In the genomic region with DNA sequence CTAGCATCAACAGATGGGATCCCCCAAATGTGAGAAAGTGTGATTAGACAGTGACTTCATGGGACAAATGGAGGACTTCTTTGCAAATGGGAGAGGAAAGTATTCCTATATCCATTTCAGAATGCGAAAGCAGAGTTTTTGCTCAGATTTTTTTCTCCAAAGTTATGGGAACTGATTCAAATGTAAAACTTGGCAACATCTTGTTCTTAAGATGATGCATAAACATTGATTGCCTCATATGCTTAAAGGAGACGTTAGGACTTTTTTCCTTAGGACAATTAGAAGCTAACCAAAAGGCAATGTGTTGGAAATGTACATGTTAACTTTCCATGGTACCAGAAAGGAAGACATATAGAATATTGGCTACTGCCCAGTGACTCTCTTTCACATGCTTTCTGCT, we compare ENCODE assay signal across 23 cellular contexts.
"Had no signal": no experiment of that assay in that cellular context is flagged by ENCODE, and none has a peak within 500 bp of the region (broad histone marks: within the 10 kb centered on the region; RNA-seq: fewer than 3 reads in every experiment).

No MANE protein-coding gene starts in this region.

- H3K36me3 ChIP-seq: left ventricle myocardium inferior, neutrophil, tibial nerve, uterus had no signal

- H3K4me1 ChIP-seq: left ventricle myocardium inferior, tibial nerve, uterus had no signal

- DNase-seq: activated CD4-positive, alpha-beta T cell treated with anti-CD3 and anti-CD28 coated beads for 1 hour; activated CD4-positive, alpha-beta T cell treated with anti-CD3 and anti-CD28 coated beads, Interleukin-2, amount 50 U/mL, for 48 hours; activated T-cell treated with anti-CD3 and anti-CD28 coated beads, Interleukin-2, amount 50 U/mL, for 1 hour; amniotic stem cell; cerebellar nuclear complex; left ventricle myocardium inferior; naive thymus-derived CD8-positive, alpha-beta T cell; stimulated activated CD4-positive, alpha-beta T cell treated with anti-CD3 and anti-CD28 coated beads, Interleukin-15, amount 100 ng/mL, for 24 hours; stimulated activated CD4-positive, alpha-beta T cell treated with anti-CD3 and anti-CD28 coated beads, Interleukin-4, amount 100 ng/mL, for 24 hours; stimulated activated naive CD4-positive, alpha-beta T cell; substantia nigra; T-helper 1 cell; T1000; uterus had no signal

- H3K4me2 ChIP-seq: hepatocyte had no signal

- H2AFZ ChIP-seq: hepatocyte had no signal

- H3K27ac Mint-ChIP-seq: activated naive CD4-positive, alpha-beta T cell treated with anti-CD3 and anti-CD28 coated beads, Interleukin-2, amount 50 U/mL, for 24 hours; memory B cell; naive thymus-derived CD8-positive, alpha-beta T cell had no signal

- H3K27ac ChIP-seq: hepatocyte, left ventricle myocardium inferior, neutrophil, skin epidermis, tibial nerve, uterus, VCaP had no signal

- H3K4me3 ChIP-seq: hepatocyte, left ventricle myocardium inferior, skin epidermis, tibial nerve, uterus had no signal

- H3K79me2 ChIP-seq: hepatocyte had no signal

- H3K4me3 Mint-ChIP-seq: activated naive CD4-positive, alpha-beta T cell treated with anti-CD3 and anti-CD28 coated beads, Interleukin-2, amount 50 U/mL, for 24 hours; brain; memory B cell; naive thymus-derived CD8-positive, alpha-beta T cell had no signal

- H3K9me3 ChIP-seq: left ventricle myocardium inferior, neutrophil, tibial nerve, uterus had no signal

- H3K27me3 Mint-ChIP-seq: activated naive CD4-positive, alpha-beta T cell treated with anti-CD3 and anti-CD28 coated beads, Interleukin-2, amount 50 U/mL, for 24 hours; brain; memory B cell; naive thymus-derived CD8-positive, alpha-beta T cell had no signal

- FAIRE-seq: endometrium had no signal

- H3K27me3 ChIP-seq: hepatocyte, neutrophil, tibial nerve, uterus had no signal

- H3K36me3 Mint-ChIP-seq: activated naive CD4-positive, alpha-beta T cell treated with anti-CD3 and anti-CD28 coated beads, Interleukin-2, amount 50 U/mL, for 24 hours; brain; memory B cell; naive thymus-derived CD8-positive, alpha-beta T cell had no signal

- H3K9me3 Mint-ChIP-seq: memory B cell had no signal

- H3K4me1 Mint-ChIP-seq: activated naive CD4-positive, alpha-beta T cell treated with anti-CD3 and anti-CD28 coated beads, Interleukin-2, amount 50 U/mL, for 24 hours; brain; memory B cell; naive thymus-derived CD8-positive, alpha-beta T cell had no signal
